ENCODE assay signal across 25 cellular contexts in genomic region chr1:237981223-237981622, GRCh38.
"Had no signal": no experiment of that assay in that cellular context is flagged by ENCODE, and none has a peak within 500 bp of the region (broad histone marks: within the 10 kb centered on the region; RNA-seq: fewer than 3 reads in every experiment).

No MANE protein-coding gene starts in this region.

- H3K4me1 Mint-ChIP-seq: activated CD4-positive, alpha-beta T cell treated with anti-CD3 and anti-CD28 coated beads for 36 hours; activated naive CD8-positive, alpha-beta T cell treated with anti-CD3 and anti-CD28 coated beads, Interleukin-2, amount 10 ng/mL, durations not matched to agents 7 days and 5 days had no signal

- H3K27ac ChIP-seq: adrenal gland, breast epithelium, colonic mucosa, Peyer's patch, WERI-Rb-1 had no signal

- H3K4me3 Mint-ChIP-seq: activated CD4-positive, alpha-beta T cell treated with anti-CD3 and anti-CD28 coated beads for 36 hours; activated CD8-positive, alpha-beta T cell treated with anti-CD3 and anti-CD28 coated beads for 36 hours; activated naive CD8-positive, alpha-beta T cell treated with anti-CD3 and anti-CD28 coated beads, Interleukin-2, amount 10 ng/mL, durations not matched to agents 7 days and 5 days; activated T-cell treated with anti-CD3 and anti-CD28 coated beads, Interleukin-2, amount 50 U/mL, for 72 hours had no signal

- H3K4me3 ChIP-seq: adrenal gland, breast epithelium, colonic mucosa, K562, Peyer's patch had no signal

- H3K4me1 ChIP-seq: adrenal gland, breast epithelium, colonic mucosa, Peyer's patch had no signal

- H3K27me3 ChIP-seq: adrenal gland, breast epithelium, colonic mucosa, Peyer's patch had no signal

- H3K27ac Mint-ChIP-seq: activated CD4-positive, alpha-beta T cell treated with anti-CD3 and anti-CD28 coated beads for 36 hours; activated CD8-positive, alpha-beta T cell treated with anti-CD3 and anti-CD28 coated beads for 36 hours; activated naive CD8-positive, alpha-beta T cell treated with anti-CD3 and anti-CD28 coated beads, Interleukin-2, amount 10 ng/mL, durations not matched to agents 7 days and 5 days; activated T-cell treated with anti-CD3 and anti-CD28 coated beads, Interleukin-2, amount 50 U/mL, for 72 hours; activated T-helper 2 cell treated with anti-CD3 and anti-CD28 coated beads, Interferon-gamma antibody, Interleukin-2, Interleukin-4, amounts not matched to agents 10 μg/mL and 5 μg/mL and 100 μg/mL, durations not matched to agents 14 hours and 24 hours and 36 hours had no signal

- H3K27me3 Mint-ChIP-seq: activated CD4-positive, alpha-beta T cell treated with anti-CD3 and anti-CD28 coated beads for 36 hours; activated CD8-positive, alpha-beta T cell treated with anti-CD3 and anti-CD28 coated beads for 36 hours; activated naive CD8-positive, alpha-beta T cell treated with anti-CD3 and anti-CD28 coated beads, Interleukin-2, amount 10 ng/mL, durations not matched to agents 7 days and 5 days had no signal

- DNase-seq: activated CD4-positive, alpha-beta T cell treated with anti-CD3 and anti-CD28 coated beads for 36 hours; activated CD4-positive, alpha-beta T cell treated with anti-CD3 and anti-CD28 coated beads, Interleukin-2, amount 50 U/mL, for 1 hour; activated CD8-positive, alpha-beta memory T cell treated with anti-CD3 and anti-CD28 coated beads, Interleukin-2, amount 50 U/mL, for 4 hours; activated CD8-positive, alpha-beta T cell treated with anti-CD3 and anti-CD28 coated beads for 36 hours; activated naive CD4-positive, alpha-beta T cell treated with anti-CD3 and anti-CD28 coated beads, Interleukin-2, amount 50 U/mL, for 16 hours; activated naive CD8-positive, alpha-beta T cell treated with anti-CD3 and anti-CD28 coated beads, Interleukin-2, amount 10 ng/mL, durations not matched to agents 7 days and 5 days; activated T-cell treated with anti-CD3 and anti-CD28 coated beads, Interleukin-2, amount 50 U/mL, for 72 hours; adrenal gland; aorta; caudate nucleus; colonic mucosa; Karpas-422; NCI-H1105 treated with DMSO at 0.1 percent for 48 hours; NCI-H1436 treated with DMSO at 0.1 percent for 48 hours; NCI-H187; NCI-H2081; NCI-H446; NCI-H524; Peyer's patch; SHP77; T-helper 1 cell; WERI-Rb-1 had no signal

- ATAC-seq: activated CD4-positive, alpha-beta T cell treated with anti-CD3 and anti-CD28 coated beads for 36 hours; activated CD8-positive, alpha-beta T cell treated with anti-CD3 and anti-CD28 coated beads for 36 hours; activated T-cell treated with anti-CD3 and anti-CD28 coated beads, Interleukin-2, amount 50 U/mL, for 72 hours; K562 had no signal

- H3K9me3 Mint-ChIP-seq: activated naive CD8-positive, alpha-beta T cell treated with anti-CD3 and anti-CD28 coated beads, Interleukin-2, amount 10 ng/mL, durations not matched to agents 7 days and 5 days; activated T-helper 2 cell treated with anti-CD3 and anti-CD28 coated beads, Interferon-gamma antibody, Interleukin-2, Interleukin-4, amounts not matched to agents 10 μg/mL and 5 μg/mL and 100 μg/mL, durations not matched to agents 14 hours and 24 hours and 36 hours had no signal
